Comparison of ENCODE assay signal across 2 cellular contexts in genomic region chr10:128417776-128418175, GRCh38.
TF ChIP-seq lines count a peak whose summit lies in the region.

No MANE protein-coding gene starts in this region.

TF ChIP-seq in GM23338, 12 proteins besides CTCF, POLR2A, EP300 and RAD21 (continued from another document):
- TF ChIP-seq ETS1 (IDR thresholded peaks at IDR 0.05) (no peak), ZNF114 (CRISPR knock-in tag; IDR thresholded peaks at IDR 0.05) (no peak), ZNF462 (CRISPR knock-in tag; IDR thresholded peaks at IDR 0.05) (no peak), POLR2AphosphoS5 (IDR thresholded peaks at IDR 0.05; ENCODE audit: low read depth) (no peak), NANOG (IDR thresholded peaks at IDR 0.05; ENCODE audit: borderline replicate concordance) (no peak), CREB1 (CRISPR knock-in tag; IDR thresholded peaks at IDR 0.05; ENCODE audit: low read depth) (no peak), EZH2phosphoT487 (IDR thresholded peaks at IDR 0.05; ENCODE audit: unreplicated experiment) (no peak), JUNB (IDR thresholded peaks at IDR 0.05; ENCODE audit: unreplicated experiment) (no peak), EZH2 (IDR thresholded peaks at IDR 0.05; ENCODE audit: low read depth, unreplicated experiment) (no peak), ZNF331 (CRISPR knock-in tag; IDR thresholded peaks at IDR 0.05; ENCODE audit: low read depth) (no peak), REST (IDR thresholded peaks at IDR 0.05; ENCODE audit: unreplicated experiment) (no peak)

TF ChIP-seq in H1, 55 proteins besides CTCF, POLR2A, EP300 and RAD21 (continued from another document):
- TF ChIP-seq CHD7 (IDR thresholded peaks at IDR 0.05; ENCODE audit: insufficient replicate concordance, low read length): no peak
- no peak for TF ChIP-seq KDM4A (IDR thresholded peaks at IDR 0.05; ENCODE audit: low read depth, low read length, severe bottlenecking)
- TF ChIP-seq KDM1A (IDR thresholded peaks at IDR 0.05; ENCODE audit: borderline replicate concordance, low read length): peak; percentile 64; the same call in 1 of the 2 replicates
